Comparison of ENCODE assay signal across 8 cellular contexts in genomic region chr9:37592108-37592951, GRCh38. TPM values are rescaled to one million over a fixed set of nuclear protein-coding genes. Genes with fewer than 3 reads are reported as not detected.
DNase-seq lines count a peak whose midpoint lies in the region; TF ChIP-seq lines count a peak whose summit lies in the region.

TSS of gene TOMM5 (minus strand) at chr9:37592597. CDS start at chr9:37592532, 65 bp downstream.

- H3K79me2 ChIP-seq in MM.1S (ENCODE audit: low read length) (peaks cover 51% of the 10 kb centered on the region), neural cell (replicated peaks; ENCODE audit: insufficient read depth, low read length) (peaks cover 17% of the 10 kb centered on the region)

- H3K9ac ChIP-seq in MM.1S (ENCODE audit: low read length), result peak within 1 kb of the TSS; percentile 96
- H3K9ac ChIP-seq in neural cell (ENCODE audit: low read length), result peak within 1 kb of the TSS; percentile 80

- peak in 2 of 4 donors; percentile 18 to 58 for TF ChIP-seq POLR2A in stomach (IDR thresholded peaks at IDR 0.05)

- no peaks in the 10 kb centered on the region for H3K9me2 ChIP-seq in MM.1S (replicated peaks; ENCODE audit: insufficient read depth, low read length)
- H3K9me2 ChIP-seq in neural cell (ENCODE audit: insufficient read depth, low read length), result no peaks in the 10 kb centered on the region

- 0% methylated on average over 36 to 72 of the region's 72 CpGs for WGBS in stomach, 5 donors

- H2AFZ ChIP-seq in MM.1S (ENCODE audit: low read length), result peak within 1 kb of the TSS; percentile 73
- peak within 1 kb of the TSS; percentile 73 for H2AFZ ChIP-seq in neural cell (ENCODE audit: low read depth, low read length)

- H3K36me3 ChIP-seq in MM.1S (replicated peaks; ENCODE audit: insufficient read depth, low read length) (peaks cover 20% of the 10 kb centered on the region), neural cell (ENCODE audit: insufficient read depth, low read length) (no peaks in the 10 kb centered on the region), stomach (peaks cover 4 to 18% (median 15%) of the 10 kb centered on the region in 4 donors)

- in situ Hi-C loops in G401 (cut with HindIII; ENCODE audit: low sequenced_read_pairs), result no loop called here

- TF ChIP-seq RAD21 in neural cell (conservative IDR thresholded peaks at IDR 0.05), result peak; percentile 13

- peaks cover 24% of the 10 kb centered on the region for H4K20me1 ChIP-seq in MM.1S (ENCODE audit: insufficient read depth, low read length)
- no peaks in the 10 kb centered on the region for H4K20me1 ChIP-seq in neural cell (ENCODE audit: insufficient read depth)

- H3F3A ChIP-seq in MM.1S (ENCODE audit: insufficient read depth, low read length) (peaks cover 8% of the 10 kb centered on the region), neural cell (ENCODE audit: insufficient read depth, low read length, poor library complexity, severe bottlenecking) (no peaks in the 10 kb centered on the region)

- intact Hi-C loops in stomach (cut with DNase I; ENCODE audit: low total_unique reads), result no loop called here

- no peaks in the 10 kb centered on the region for H3K9me3 ChIP-seq in MM.1S (replicated peaks; ENCODE audit: insufficient read depth, low read length)
- H3K9me3 ChIP-seq in neural cell (ENCODE audit: low read length), result no peaks in the 10 kb centered on the region
- no peaks in the 10 kb centered on the region for H3K9me3 ChIP-seq in stomach

- H3K27ac ChIP-seq in MM.1S (ENCODE audit: low read length), result peak within 1 kb of the TSS; percentile 76
- peak within 1 kb of the TSS; percentile 70 for H3K27ac ChIP-seq in neural cell (ENCODE audit: low read length)
- peak within 1 kb of the TSS; percentile 77 to 87 (median 86) for H3K27ac ChIP-seq in stomach

- no peak for TF ChIP-seq CTCF in MM.1S (IDR thresholded peaks at IDR 0.05; ENCODE audit: low read length)
- no peak for TF ChIP-seq CTCF in fibroblast of villous mesenchyme (IDR thresholded peaks at IDR 0.05; ENCODE audit: insufficient read depth, low read depth, low read length)
- no peak for TF ChIP-seq CTCF in neural cell (IDR thresholded peaks at IDR 0.05; ENCODE audit: poor library complexity, severe bottlenecking)
- peak in 1 of 7 experiments; percentile 12 for TF ChIP-seq CTCF in stomach (IDR thresholded peaks at IDR 0.05)

- peaks cover 17% of the 10 kb centered on the region for H3K4me1 ChIP-seq in MM.1S (ENCODE audit: low read length)
- H3K4me1 ChIP-seq in stomach, result peaks cover 20 to 47% (median 37%) of the 10 kb centered on the region in 4 donors

- no peaks in the 10 kb centered on the region for H3K27me3 ChIP-seq in MM.1S (replicated peaks; ENCODE audit: insufficient read depth, low read length)
- no peaks in the 10 kb centered on the region for H3K27me3 ChIP-seq in neural cell (ENCODE audit: insufficient read depth, low read depth, low read length)
- no peaks in the 10 kb centered on the region for H3K27me3 ChIP-seq in stomach

- peak within 1 kb of the TSS; percentile 64; the same call in 1 of the 2 replicates for H3K4me2 ChIP-seq in MM.1S (ENCODE audit: low read depth, low read length)
- H3K4me2 ChIP-seq in neural cell (ENCODE audit: low read length), result peak within 1 kb of the TSS; percentile 37

- TF ChIP-seq EP300 in neural cell (conservative IDR thresholded peaks at IDR 0.05; ENCODE audit: poor library complexity, severe bottlenecking) (peak; percentile 57), stomach (IDR thresholded peaks at IDR 0.05) (no peak)

- H3K4me3 ChIP-seq in MM.1S (ENCODE audit: low read length) (peak within 1 kb of the TSS; percentile 100), fibroblast of villous mesenchyme (ENCODE audit: low read depth, low read length) (peak within 1 kb of the TSS; percentile 99), neural cell (ENCODE audit: low read length) (peak within 1 kb of the TSS; percentile 83), stomach (peak within 1 kb of the TSS; percentile 82 to 85 (median 83))

- peak; percentile 92 for DNase-seq in G401 (ENCODE audit: low spot score)
- DNase-seq in HCEC 1CT, result peak; percentile 89
- peak; percentile 92 for DNase-seq in MM.1S
- DNase-seq in SIG-M5 (lab: John Stamatoyannopoulos, UW), result peak; percentile 51
- peak; percentile 78 for DNase-seq in activated gamma-delta T cell (lab: John Stamatoyannopoulos, UW)
- peak; percentile 96 for DNase-seq in fibroblast of villous mesenchyme (ENCODE audit: low read depth)
- DNase-seq in stomach, result peak; percentile 93

TF ChIP-seq in neural cell, 6 proteins besides CTCF, POLR2A, EP300 and RAD21:
- TF ChIP-seq REST (IDR thresholded peaks at IDR 0.05; ENCODE audit: borderline replicate concordance), result peak; percentile 82
- peak; percentile 90 for TF ChIP-seq POLR2AphosphoS5 (IDR thresholded peaks at IDR 0.05)
- TF ChIP-seq MXI1 (conservative IDR thresholded peaks at IDR 0.05; ENCODE audit: poor library complexity, severe bottlenecking), result peak; percentile 96
- peak; percentile 93 for TF ChIP-seq TAF1 (IDR thresholded peaks at IDR 0.05; ENCODE audit: low read depth)
- TF ChIP-seq SMC3 (conservative IDR thresholded peaks at IDR 0.05; ENCODE audit: poor library complexity), result peak; percentile 19
- no peak for TF ChIP-seq EZH2 (IDR thresholded peaks at IDR 0.05; ENCODE audit: borderline replicate concordance, insufficient read depth, low read length, poor library complexity, severe bottlenecking)

RNA-seq across cellular contexts. Expression of gene TOMM5, which starts in this region (rescaled TPM):
- total RNA-seq in G401 (2014; rRNA removed; shearing (Covaris generic)), result 353 and 360 TPM in 2 replicates
- total RNA-seq in fibroblast of villous mesenchyme (120 and 140 TPM in 2 replicates), stomach (100 to 1,000 TPM in 2 of 5 donors, 10 to 100 TPM in 3; 29.3 to 156 (median 55.8) TPM)
- polyA plus RNA-seq in neural cell (239 and 262 TPM in 2 replicates), stomach (100 to 1,000 TPM; 115 to 173 (median 169) TPM)
- polyA minus RNA-seq in neural cell, result 78.6 and 91.6 TPM in 2 replicates

Comparison
In these comparisons a context has a peak if more than half of its experiments do, and no peak if none do; other contexts are left out.
1. Peak in every context shown above with its lines: DNase-seq, H3K4me3 ChIP-seq and H3K27ac ChIP-seq.